ENCODE assay signal across 33 cellular contexts in the genomic region with DNA sequence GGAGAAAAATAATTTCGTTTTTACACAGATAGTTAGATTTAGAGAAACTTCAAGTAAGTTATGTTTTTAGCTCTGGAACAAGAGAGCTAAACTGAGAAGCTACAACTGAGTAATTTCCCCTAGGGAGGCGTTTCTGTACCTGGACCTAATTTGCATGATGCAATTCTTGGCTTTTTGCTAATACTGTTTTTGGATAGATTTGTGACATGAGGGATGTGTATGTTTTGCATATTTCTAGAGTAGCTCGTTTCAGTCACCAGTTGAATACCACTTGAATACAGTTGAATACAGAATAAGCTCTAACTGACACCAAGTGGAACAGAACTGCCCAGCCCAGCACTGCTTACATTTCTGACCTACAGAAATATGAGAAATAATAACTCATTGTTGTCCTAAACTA.
"Had no signal": no experiment of that assay in that cellular context is flagged by ENCODE, and none has a peak within 500 bp of the region (broad histone marks: within the 10 kb centered on the region; RNA-seq: fewer than 3 reads in every experiment).

No MANE protein-coding gene starts in this region.

- H3K4me1 ChIP-seq: adrenal gland, body of pancreas, breast epithelium, Peyer's patch, SJSA1 had no signal

- H3K27ac Mint-ChIP-seq: activated B cell treated with CpG ODN at 0.5 μM for 24 hours; activated CD4-positive, alpha-beta memory T cell treated with anti-CD3 and anti-CD28 coated beads for 36 hours; activated naive CD4-positive, alpha-beta T cell treated with anti-CD3 and anti-CD28 coated beads for 36 hours; activated naive CD4-positive, alpha-beta T cell treated with anti-CD3 and anti-CD28 coated beads, Interleukin-2, amount 50 U/mL, for 72 hours; activated T-helper 1 cell treated with anti-CD3 and anti-CD28 coated beads, Interleukin-12 subunit alpha, Interleukin-12 subunit beta, Interleukin-2, Interleukin-4 antibody, amounts not matched to agents 30 ng/mL and 10 ng/mL and 1 ng/mL, durations not matched to agents 14 hours and 24 hours and 36 hours; T-cell; T-helper 17 cell had no signal

- H3K36me3 ChIP-seq: adrenal gland, breast epithelium, Peyer's patch, SJSA1 had no signal

- H3K27ac ChIP-seq: adrenal gland, body of pancreas, breast epithelium, Peyer's patch, SJSA1, VCaP had no signal

- H3K4me1 Mint-ChIP-seq: activated B cell treated with CpG ODN at 0.5 μM for 24 hours, T-cell, T-helper 17 cell had no signal

- H3K27me3 ChIP-seq: adrenal gland, body of pancreas, breast epithelium, Peyer's patch, SJSA1 had no signal

- H3K36me3 Mint-ChIP-seq: activated CD4-positive, alpha-beta memory T cell treated with anti-CD3 and anti-CD28 coated beads for 36 hours; activated naive CD4-positive, alpha-beta T cell treated with anti-CD3 and anti-CD28 coated beads, Interleukin-2, amount 50 U/mL, for 72 hours; T-cell had no signal

- H3K9me3 ChIP-seq: adrenal gland, body of pancreas, breast epithelium, Peyer's patch, SJSA1, SK-N-SH had no signal

- DNase-seq: activated B cell treated with CpG ODN at 0.5 μM for 24 hours; activated CD4-positive, alpha-beta memory T cell treated with anti-CD3 and anti-CD28 coated beads for 36 hours; activated CD4-positive, alpha-beta T cell treated with anti-CD3 and anti-CD28 coated beads for 4 hours; activated CD4-positive, alpha-beta T cell treated with anti-CD3 and anti-CD28 coated beads, Interleukin-2, amount 50 U/mL, for 1 hour; activated CD4-positive, CD25-positive, alpha-beta regulatory T cell treated with anti-CD3 and anti-CD28 coated beads, Interleukin-2, amount 50 U/mL, for 72 hours; activated CD8-positive, alpha-beta memory T cell treated with anti-CD3 and anti-CD28 coated beads, Interleukin-2, amount 50 U/mL, for 4 hours; activated gamma-delta T cell treated with Interleukin-2 at 50 U/mL for 16 hours; activated naive CD4-positive, alpha-beta T cell treated with anti-CD3 and anti-CD28 coated beads for 36 hours; activated T-cell treated with anti-CD3 and anti-CD28 coated beads for 4 hours; activated T-cell treated with anti-CD3 and anti-CD28 coated beads, Interleukin-2, amount 50 U/mL, for 4 hours; adrenal gland; body of pancreas; NCI-H1048; NCI-H1105 treated with DMSO at 0.1 percent for 48 hours; NCI-H1436 treated with DMSO at 0.1 percent for 48 hours; NCI-H1694 treated with DMSO at 0.1 percent for 48 hours; NCI-H2029; NCI-H2171 treated with DMSO at 0.1 percent for 48 hours; NCI-H2227 treated with DMSO at 0.1 percent for 48 hours; NCI-H446; NCI-H510A treated with DMSO at 0.1 percent for 48 hours; PC-3; Peyer's patch; RPMI8226; SHP77 treated with DMSO at 0.1 percent for 48 hours; SK-N-SH; T-cell; T-helper 17 cell had no signal

- H3K27me3 Mint-ChIP-seq: activated B cell treated with CpG ODN at 0.5 μM for 24 hours; activated CD4-positive, alpha-beta memory T cell treated with anti-CD3 and anti-CD28 coated beads for 36 hours; T-cell; T-helper 17 cell had no signal

- H3K9ac ChIP-seq: SK-N-SH had no signal

- ATAC-seq: activated naive CD4-positive, alpha-beta T cell treated with anti-CD3 and anti-CD28 coated beads, Interleukin-2, amount 50 U/mL, for 72 hours; activated T-cell treated with anti-CD3 and anti-CD28 coated beads, Interleukin-2, amount 50 U/mL, for 4 hours; body of pancreas; PC-3; T-cell; T-helper 17 cell had no signal

- H3K4me2 ChIP-seq: SK-N-SH had no signal

- H3K9me3 Mint-ChIP-seq: activated B cell treated with CpG ODN at 0.5 μM for 24 hours; activated naive CD4-positive, alpha-beta T cell treated with anti-CD3 and anti-CD28 coated beads for 36 hours had no signal

- H3K4me3 Mint-ChIP-seq: activated B cell treated with CpG ODN at 0.5 μM for 24 hours; activated CD4-positive, alpha-beta memory T cell treated with anti-CD3 and anti-CD28 coated beads for 36 hours; activated naive CD4-positive, alpha-beta T cell treated with anti-CD3 and anti-CD28 coated beads for 36 hours; activated T-cell treated with anti-CD3 and anti-CD28 coated beads, Interleukin-2, amount 50 U/mL, for 4 hours; activated T-helper 1 cell treated with anti-CD3 and anti-CD28 coated beads, Interleukin-12 subunit alpha, Interleukin-12 subunit beta, Interleukin-2, Interleukin-4 antibody, amounts not matched to agents 30 ng/mL and 10 ng/mL and 1 ng/mL, durations not matched to agents 14 hours and 24 hours and 36 hours; T-cell; T-helper 17 cell had no signal

- H3K4me3 ChIP-seq: adrenal gland, body of pancreas, breast epithelium, Peyer's patch, SJSA1 had no signal
